Comparison of ENCODE assay signal across 8 cellular contexts in genomic region chr1:178501705-178502329, GRCh38. TPM values are rescaled to one million over a fixed set of nuclear protein-coding genes. Genes with fewer than 3 reads are reported as not detected.
DNase-seq lines count a peak whose midpoint lies in the region; ATAC-seq and TF ChIP-seq lines count a peak whose summit lies in the region.

No MANE protein-coding gene starts in this region.

- no peaks in the 10 kb centered on the region for H3K36me3 Mint-ChIP-seq in type B pancreatic cell

- ATAC-seq in GM19372 (IDR thresholded peaks at IDR 0.05; ENCODE audit: low read depth, unreplicated experiment) (peak; percentile 85), HG03432 (IDR thresholded peaks at IDR 0.05; ENCODE audit: unreplicated experiment) (peak; percentile 89)

- H3K27ac Mint-ChIP-seq in type B pancreatic cell, result no peak overlapping the region

- peaks cover 13% of the 10 kb centered on the region for H3K4me1 Mint-ChIP-seq in type B pancreatic cell (ENCODE audit: unreplicated experiment)

- H3K9me3 Mint-ChIP-seq in type B pancreatic cell, result no peaks in the 10 kb centered on the region

- no peak overlapping the region for H3K4me3 Mint-ChIP-seq in type B pancreatic cell

- peak; percentile 83 for DNase-seq in COLO829 (ENCODE audit: low spot score)
- DNase-seq in NCI-H69 (lab: John Stamatoyannopoulos, UW), result peak; percentile 61
- DNase-seq in activated CD8-positive, alpha-beta memory T cell treated with anti-CD3 and anti-CD28 coated beads, Interleukin-2, amount 50 U/mL, for 48 hours, result peak; percentile 87
- peak; percentile 74 for DNase-seq in fibroblast of villous mesenchyme (ENCODE audit: low read depth)
- peak; percentile 17 for DNase-seq in non-pigmented ciliary epithelial cell (ENCODE audit: low read depth)
- DNase-seq in type B pancreatic cell (ENCODE audit: extremely low spot score, unreplicated experiment), result peak; percentile 79

- TF ChIP-seq CTCF in fibroblast of villous mesenchyme (IDR thresholded peaks at IDR 0.05; ENCODE audit: insufficient read depth, low read depth, low read length), result peak; percentile 97
- TF ChIP-seq CTCF in type B pancreatic cell (conservative IDR thresholded peaks at IDR 0.05), result peak; percentile 92

- no peak overlapping the region for H3K4me3 ChIP-seq in fibroblast of villous mesenchyme (ENCODE audit: low read depth, low read length)

- H3K27me3 Mint-ChIP-seq in type B pancreatic cell, result no peaks in the 10 kb centered on the region

RNA-seq across cellular contexts. Expression of gene CLEC20A, which starts 5.1 kb away (rescaled TPM):
- total RNA-seq in fibroblast of villous mesenchyme (not detected in 2 replicates), type B pancreatic cell (ENCODE audit: low replicate concordance) (not detected in 2 replicates)

RNA-seq across cellular contexts. Expression of gene TEX35, which starts 11.1 kb away (rescaled TPM):
- under 0.01 TPM in 1 of 2 replicates, not detected in the other for total RNA-seq in fibroblast of villous mesenchyme
- not detected in 2 replicates for total RNA-seq in type B pancreatic cell (ENCODE audit: low replicate concordance)

Comparison
In these comparisons a context has a peak if more than half of its experiments do, and no peak if none do; other contexts are left out.
1. DNase-seq: peak in every context shown above with its lines; median percentile 87 in activated CD8-positive, alpha-beta memory T cell treated with anti-CD3 and anti-CD28 coated beads, Interleukin-2, amount 50 U/mL, for 48 hours; 83 in COLO829; 79 in type B pancreatic cell; 74 in fibroblast of villous mesenchyme; 61 in NCI-H69; 17 in non-pigmented ciliary epithelial cell.